ENCODE assay signal across 22 cellular contexts in the genomic region with DNA sequence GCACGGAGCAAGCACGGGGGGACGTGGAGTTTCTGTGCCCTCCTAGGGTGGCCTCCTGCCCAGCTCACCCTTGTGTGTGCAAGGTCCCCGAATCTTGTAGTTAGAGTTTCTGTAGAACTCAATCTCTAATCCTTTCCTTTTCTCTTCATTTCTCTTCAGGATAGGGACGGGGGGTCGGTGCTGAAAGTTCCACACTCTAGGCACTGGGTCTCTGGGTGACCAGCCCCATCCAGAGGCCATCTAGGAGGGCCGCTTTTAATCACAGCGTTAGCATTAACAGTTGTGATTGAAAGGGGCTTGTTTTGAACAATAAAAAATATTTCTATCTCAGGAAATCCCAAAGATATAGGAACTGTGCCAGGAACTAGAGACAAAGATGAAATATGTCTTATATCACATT.
"Had no signal": no experiment of that assay in that cellular context is flagged by ENCODE, and none has a peak within 500 bp of the region (broad histone marks: within the 10 kb centered on the region; RNA-seq: fewer than 3 reads in every experiment).

No MANE protein-coding gene starts in this region.

- ATAC-seq: gastrocnemius medialis; naive thymus-derived CD4-positive, alpha-beta T cell; sciatic nerve had no signal

- H3K27ac Mint-ChIP-seq: naive thymus-derived CD4-positive, alpha-beta T cell; nephron progenitor cell had no signal

- H3K9me3 ChIP-seq: esophagus muscularis mucosa, gastrocnemius medialis, heart right ventricle, neutrophil, spleen, stomach, upper lobe of left lung, uterus had no signal

- H3K27me3 ChIP-seq: esophagus muscularis mucosa, gastrocnemius medialis, heart right ventricle, neutrophil, spleen, stomach, upper lobe of left lung, uterus had no signal

- H3K36me3 ChIP-seq: esophagus muscularis mucosa, gastrocnemius medialis, heart right ventricle, neutrophil, spleen, stomach, upper lobe of left lung, uterus had no signal

- FAIRE-seq: islet of Langerhans had no signal

- H3K27ac ChIP-seq: epithelial cell of prostate, esophagus muscularis mucosa, gastrocnemius medialis, heart right ventricle, neutrophil, spleen, stomach, upper lobe of left lung, uterus had no signal

- DNase-seq: cortex of kidney; effector memory CD4-positive, alpha-beta T cell; gastrocnemius medialis; heart right ventricle; hypothalamus; kidney glomerular epithelial cell; naive thymus-derived CD4-positive, alpha-beta T cell; nephron progenitor cell; posterior cingulate gyrus; spleen; stimulated activated CD4-positive, alpha-beta T cell treated with anti-CD3 and anti-CD28 coated beads, Interleukin-15, amount 100 ng/mL, for 24 hours; stimulated activated CD4-positive, alpha-beta T cell treated with anti-CD3 and anti-CD28 coated beads, Interleukin-1b, Interleukin-23, amount 100 ng/mL, for 48 hours; stimulated activated CD4-positive, alpha-beta T cell treated with anti-CD3 and anti-CD28 coated beads, Interleukin-4, amount 100 ng/mL, for 4 hours; stimulated activated naive CD4-positive, alpha-beta T cell; stomach; upper lobe of left lung; uterus had no signal

- H3K4me3 Mint-ChIP-seq: naive thymus-derived CD4-positive, alpha-beta T cell; nephron progenitor cell had no signal

- H3K4me3 ChIP-seq: esophagus muscularis mucosa, gastrocnemius medialis, heart right ventricle, spleen, stomach, upper lobe of left lung, uterus had no signal

- H3K36me3 Mint-ChIP-seq: naive thymus-derived CD4-positive, alpha-beta T cell had no signal
